17 cellular contexts compared by ENCODE assay signal in the genomic region with DNA sequence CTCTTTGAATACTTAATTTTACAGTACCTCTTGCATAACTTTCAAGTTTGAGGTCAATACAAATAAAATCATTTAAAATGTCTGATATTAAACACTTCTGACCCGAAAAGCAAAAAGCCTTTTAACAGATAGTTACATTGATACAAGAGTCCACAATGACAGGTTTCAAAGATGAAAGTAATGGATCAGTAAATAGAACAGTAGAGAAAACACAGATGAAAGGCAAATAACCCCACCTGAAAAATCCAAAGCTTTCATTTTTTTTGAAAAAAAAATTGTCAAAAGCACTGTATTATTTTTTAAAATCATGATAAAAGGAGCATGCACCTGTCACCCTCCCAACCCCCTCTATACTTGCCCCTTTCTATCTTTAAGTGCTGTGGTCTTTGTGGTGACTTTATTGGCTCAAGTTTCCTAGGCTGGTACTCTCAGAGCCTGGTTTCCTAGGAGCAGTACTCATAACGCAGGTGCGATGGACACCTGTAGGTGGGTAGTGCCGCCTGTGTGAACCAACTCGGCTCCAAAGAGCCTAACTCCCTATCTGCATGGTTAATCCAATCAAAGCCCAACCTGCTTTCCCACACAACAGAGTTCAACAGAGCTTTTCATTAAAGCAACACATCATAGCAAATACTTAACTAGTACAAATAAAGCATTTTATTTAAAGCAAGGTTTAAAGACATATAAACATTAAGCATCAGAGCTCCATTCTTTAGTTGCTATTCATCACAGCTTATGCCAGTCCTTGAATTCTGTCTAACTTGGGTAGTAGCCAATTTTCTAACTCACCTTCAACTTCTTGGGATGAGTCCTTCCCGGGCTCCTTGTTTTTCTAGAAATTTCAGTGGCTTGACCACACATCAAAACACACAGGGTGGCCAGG. TPM values are rescaled to one million over a fixed set of nuclear protein-coding genes. Genes with fewer than 3 reads are reported as not detected.
DNase-seq lines count a peak whose midpoint lies in the region; ATAC-seq and TF ChIP-seq lines count a peak whose summit lies in the region.
"Had no signal": no experiment of that assay in that cellular context is flagged by ENCODE, and none has a peak within 500 bp of the region (broad histone marks: within the 10 kb centered on the region; RNA-seq: fewer than 3 reads in every experiment).

No MANE protein-coding gene starts in this region.

- H3K4me2 ChIP-seq in MM.1S (ENCODE audit: low read depth, low read length) (peak overlapping the region; percentile 37; the same call in 1 of the 2 replicates), PC-9 (no peak overlapping the region)

- TF ChIP-seq CTCF in MM.1S (IDR thresholded peaks at IDR 0.05; ENCODE audit: low read length): 0 out of 2 replicates have a peak, but pooled peaks have one; percentile 15
- TF ChIP-seq CTCF in PC-9 (conservative IDR thresholded peaks at IDR 0.05): no peak
- no peak for TF ChIP-seq CTCF in A673 (conservative IDR thresholded peaks at IDR 0.05; ENCODE audit: low read depth, low read length)

- no peaks in the 10 kb centered on the region for H3K9me2 ChIP-seq in MM.1S (replicated peaks; ENCODE audit: insufficient read depth, low read length)
- no peaks in the 10 kb centered on the region; the same call in 1 of the 2 replicates for H3K9me2 ChIP-seq in PC-9 (ENCODE audit: insufficient read depth)

- CTCF ChIA-PET in PC-9 (lab: Charles Lee): no interaction called here
- CTCF ChIA-PET in activated CD4-positive, alpha-beta memory T cell treated with anti-CD3 and anti-CD28 coated beads, Interleukin-2, amount 10 ng/mL, durations not matched to agents 7 days and 5 days (lab: Charles Lee): no interaction called here
- CTCF ChIA-PET in A673 (lab: Charles Lee): no interaction called here
- CTCF ChIA-PET in activated naive CD4-positive, alpha-beta T cell treated with anti-CD3 and anti-CD28 coated beads for 36 hours (lab: Charles Lee): no interaction called here

- H3K27ac ChIP-seq in MM.1S (ENCODE audit: low read length) (peak overlapping the region; percentile 86), PC-9 (0 out of 2 replicates have a peak overlapping the region, but pooled peaks have one; percentile 23), A673 (ENCODE audit: low read depth, low read length, poor library complexity, severe bottlenecking) (no peak overlapping the region)
- H3K27ac ChIP-seq: heart right ventricle, lower lobe of right lung, parathyroid adenoma had no signal

- no peaks in the 10 kb centered on the region for H3K79me2 ChIP-seq in MM.1S (ENCODE audit: low read length)
- H3K79me2 ChIP-seq in PC-9 (ENCODE audit: low read depth): peaks cover 18% of the 10 kb centered on the region
- H3K79me2 ChIP-seq: parathyroid adenoma had no signal

- peaks cover 44% of the 10 kb centered on the region for H3K4me1 ChIP-seq in MM.1S (ENCODE audit: low read length)
- H3K4me1 ChIP-seq in PC-9 (replicated peaks; ENCODE audit: insufficient read depth): peaks cover 43% of the 10 kb centered on the region
- peaks cover 17% of the 10 kb centered on the region for H3K4me1 ChIP-seq in A673 (ENCODE audit: insufficient read depth, low read length, poor library complexity, severe bottlenecking)
- H3K4me1 ChIP-seq: parathyroid adenoma had no signal

- H3K27me3 ChIP-seq in MM.1S (replicated peaks; ENCODE audit: insufficient read depth, low read length) (no peaks in the 10 kb centered on the region), PC-9 (ENCODE audit: insufficient read depth, low read depth) (no peaks in the 10 kb centered on the region), A673 (replicated peaks; ENCODE audit: insufficient read depth, low read depth, low read length, poor library complexity) (no peaks in the 10 kb centered on the region)
- H3K27me3 ChIP-seq: heart right ventricle had no signal

- DNase-seq in DMS79 (lab: John Stamatoyannopoulos, UW) (peak; percentile 71), MM.1S (peak; percentile 97), PC-9 (no peak), kidney tubule cell (ENCODE audit: low spot score) (peak; percentile 98), A673 (ENCODE audit: low spot score) (no peak)
- DNase-seq in activated CD4-positive, alpha-beta memory T cell treated with anti-CD3 and anti-CD28 coated beads, Interleukin-2, amount 10 ng/mL, durations not matched to agents 7 days and 5 days: no peak
- no peak for DNase-seq in activated naive CD4-positive, alpha-beta T cell treated with anti-CD3 and anti-CD28 coated beads for 36 hours
- DNase-seq: activated T-cell treated with anti-CD3 and anti-CD28 coated beads for 4 hours; CD8-positive, alpha-beta T cell; heart right ventricle; lower lobe of right lung; NCI-H446 treated with DMSO at 0.1 percent for 48 hours; SIG-M5; stimulated activated CD4-positive, alpha-beta T cell treated with anti-CD3 and anti-CD28 coated beads, Interleukin-2, amount 100 ng/mL, for 48 hours; stimulated activated naive CD4-positive, alpha-beta T cell treated with Interleukin-2 at 50 U/mL for 16 hours had no signal

- H3K27me3 Mint-ChIP-seq in activated CD4-positive, alpha-beta memory T cell treated with anti-CD3 and anti-CD28 coated beads, Interleukin-2, amount 10 ng/mL, durations not matched to agents 7 days and 5 days: peaks cover 12% of the 10 kb centered on the region
- no peaks in the 10 kb centered on the region for H3K27me3 Mint-ChIP-seq in activated naive CD4-positive, alpha-beta T cell treated with anti-CD3 and anti-CD28 coated beads for 36 hours (ENCODE audit: low read depth)

- BruUV-seq in PC-9 (replicated peaks; lab: Mats Ljungman, UMichigan) (no TSS peak), A673 (replicated peaks; lab: Mats Ljungman, UMichigan) (no TSS peak)

- no peak overlapping the region for H3K27ac Mint-ChIP-seq in activated CD4-positive, alpha-beta memory T cell treated with anti-CD3 and anti-CD28 coated beads, Interleukin-2, amount 10 ng/mL, durations not matched to agents 7 days and 5 days
- H3K27ac Mint-ChIP-seq in activated naive CD4-positive, alpha-beta T cell treated with anti-CD3 and anti-CD28 coated beads for 36 hours: no peak overlapping the region
- H3K27ac Mint-ChIP-seq: CD8-positive, alpha-beta T cell had no signal

- no peaks in the 10 kb centered on the region for H3K36me3 ChIP-seq in MM.1S (replicated peaks; ENCODE audit: insufficient read depth, low read length)
- no peaks in the 10 kb centered on the region for H3K36me3 ChIP-seq in PC-9 (ENCODE audit: low read depth)
- no peaks in the 10 kb centered on the region for H3K36me3 ChIP-seq in A673 (ENCODE audit: insufficient read depth, low read length, poor library complexity, severe bottlenecking)
- H3K36me3 ChIP-seq: heart right ventricle, lower lobe of right lung had no signal

- POLR2A ChIA-PET in PC-9 (lab: Charles Lee; ENCODE audit: unreplicated experiment) (interaction anchor here (0.6 to 0.7 kb wide), 3 partner anchors 94 to 329 kb away, joined by 3 to 5 read pairs (median 3); no protein-coding TSS in a partner anchor), A673 (lab: Charles Lee; ENCODE audit: low non-redundant PET) (no interaction called here)
- POLR2A ChIA-PET in activated CD4-positive, alpha-beta memory T cell treated with anti-CD3 and anti-CD28 coated beads, Interleukin-2, amount 10 ng/mL, durations not matched to agents 7 days and 5 days (lab: Charles Lee): interaction anchor here (1.8 to 2.0 kb wide), 2 partner anchors 9 to 16 kb away, joined by 5 to 6 read pairs; no protein-coding TSS in a partner anchor

- intact Hi-C loops in PC-9 (cut with micrococcal nuclease; ENCODE audit: unreplicated experiment): no loop called here
- intact Hi-C loops in A673 (cut with micrococcal nuclease; ENCODE audit: unreplicated experiment): no loop called here
- intact Hi-C loops in activated naive CD4-positive, alpha-beta T cell treated with anti-CD3 and anti-CD28 coated beads for 36 hours (cut with micrococcal nuclease): no loop called here

- no peak for ATAC-seq in HG02870 (IDR thresholded peaks at IDR 0.05; ENCODE audit: unreplicated experiment)
- ATAC-seq: CD8-positive, alpha-beta T cell; heart right ventricle; lower lobe of right lung had no signal

- H3K9me3 ChIP-seq in MM.1S (replicated peaks; ENCODE audit: insufficient read depth, low read length): no peaks in the 10 kb centered on the region
- H3K9me3 ChIP-seq in PC-9 (ENCODE audit: insufficient read depth, low read depth): no peaks in the 10 kb centered on the region
- no peaks in the 10 kb centered on the region for H3K9me3 ChIP-seq in A673 (ENCODE audit: low read depth, low read length, poor library complexity, severe bottlenecking)
- H3K9me3 ChIP-seq: heart right ventricle, lower lobe of right lung had no signal

- peak overlapping the region; percentile 17 for H3K9ac ChIP-seq in MM.1S (ENCODE audit: low read length)
- H3K9ac ChIP-seq: parathyroid adenoma had no signal

- no peak overlapping the region for H2AFZ ChIP-seq in MM.1S (ENCODE audit: low read length)
- H2AFZ ChIP-seq in PC-9: no peak overlapping the region
- H2AFZ ChIP-seq: parathyroid adenoma had no signal

- H3K4me1 Mint-ChIP-seq in activated CD4-positive, alpha-beta memory T cell treated with anti-CD3 and anti-CD28 coated beads, Interleukin-2, amount 10 ng/mL, durations not matched to agents 7 days and 5 days: peaks cover 26% of the 10 kb centered on the region
- peaks cover 59% of the 10 kb centered on the region for H3K4me1 Mint-ChIP-seq in activated naive CD4-positive, alpha-beta T cell treated with anti-CD3 and anti-CD28 coated beads for 36 hours (ENCODE audit: low read depth)

- H3F3A ChIP-seq in MM.1S (ENCODE audit: insufficient read depth, low read length): peaks cover 17% of the 10 kb centered on the region
- H3F3A ChIP-seq in PC-9 (ENCODE audit: insufficient read depth, low read depth): peaks cover 21% of the 10 kb centered on the region

- H4K20me1 ChIP-seq in MM.1S (ENCODE audit: insufficient read depth, low read length): no peaks in the 10 kb centered on the region
- H4K20me1 ChIP-seq in PC-9 (ENCODE audit: insufficient read depth): no peaks in the 10 kb centered on the region

- no peak overlapping the region for H3K4me3 Mint-ChIP-seq in activated CD4-positive, alpha-beta memory T cell treated with anti-CD3 and anti-CD28 coated beads, Interleukin-2, amount 10 ng/mL, durations not matched to agents 7 days and 5 days
- no peak overlapping the region for H3K4me3 Mint-ChIP-seq in activated naive CD4-positive, alpha-beta T cell treated with anti-CD3 and anti-CD28 coated beads for 36 hours
- H3K4me3 Mint-ChIP-seq: CD8-positive, alpha-beta T cell had no signal

- H3K4me3 ChIP-seq in MM.1S (ENCODE audit: low read length) (no peak overlapping the region), PC-9 (no peak overlapping the region), A673 (ENCODE audit: low read depth, low read length, poor library complexity, severe bottlenecking) (no peak overlapping the region)
- H3K4me3 ChIP-seq: heart right ventricle, lower lobe of right lung had no signal

- no peaks in the 10 kb centered on the region for H3K9me3 Mint-ChIP-seq in activated CD4-positive, alpha-beta memory T cell treated with anti-CD3 and anti-CD28 coated beads, Interleukin-2, amount 10 ng/mL, durations not matched to agents 7 days and 5 days
- no peaks in the 10 kb centered on the region for H3K9me3 Mint-ChIP-seq in activated naive CD4-positive, alpha-beta T cell treated with anti-CD3 and anti-CD28 coated beads for 36 hours
- H3K9me3 Mint-ChIP-seq: CD8-positive, alpha-beta T cell had no signal

- peaks cover 4% of the 10 kb centered on the region for H3K36me3 Mint-ChIP-seq in activated CD4-positive, alpha-beta memory T cell treated with anti-CD3 and anti-CD28 coated beads, Interleukin-2, amount 10 ng/mL, durations not matched to agents 7 days and 5 days (ENCODE audit: low read depth)
- no peaks in the 10 kb centered on the region for H3K36me3 Mint-ChIP-seq in activated naive CD4-positive, alpha-beta T cell treated with anti-CD3 and anti-CD28 coated beads for 36 hours (ENCODE audit: low read depth)
- H3K36me3 Mint-ChIP-seq: CD8-positive, alpha-beta T cell had no signal

RNA-seq across cellular contexts. Expression of a gene that starts 32.3 kb away (rescaled TPM):
- not detected in 2 replicates for total RNA-seq in PC-9 (2021)
- under 1 TPM; 0.60 to 0.68 TPM for total RNA-seq in activated CD4-positive, alpha-beta memory T cell treated with anti-CD3 and anti-CD28 coated beads, Interleukin-2, amount 10 ng/mL, durations not matched to agents 7 days and 5 days
- total RNA-seq in A673 (2021): not detected in 2 replicates
- under 1 TPM; 0.14 to 0.47 TPM for total RNA-seq in activated naive CD4-positive, alpha-beta T cell treated with anti-CD3 and anti-CD28 coated beads for 36 hours

Comparison
In these comparisons a context has a peak if more than half of its experiments do, and no peak if none do; other contexts are left out.
1. DNase-seq: peak in DMS79 (single experiment), MM.1S (single experiment) and kidney tubule cell (single experiment); none in PC-9 (0 of 2), activated CD4-positive, alpha-beta memory T cell treated with anti-CD3 and anti-CD28 coated beads, Interleukin-2, amount 10 ng/mL, durations not matched to agents 7 days and 5 days (single experiment), A673 (single experiment) and activated naive CD4-positive, alpha-beta T cell treated with anti-CD3 and anti-CD28 coated beads for 36 hours (single experiment).